In the genomic region with DNA sequence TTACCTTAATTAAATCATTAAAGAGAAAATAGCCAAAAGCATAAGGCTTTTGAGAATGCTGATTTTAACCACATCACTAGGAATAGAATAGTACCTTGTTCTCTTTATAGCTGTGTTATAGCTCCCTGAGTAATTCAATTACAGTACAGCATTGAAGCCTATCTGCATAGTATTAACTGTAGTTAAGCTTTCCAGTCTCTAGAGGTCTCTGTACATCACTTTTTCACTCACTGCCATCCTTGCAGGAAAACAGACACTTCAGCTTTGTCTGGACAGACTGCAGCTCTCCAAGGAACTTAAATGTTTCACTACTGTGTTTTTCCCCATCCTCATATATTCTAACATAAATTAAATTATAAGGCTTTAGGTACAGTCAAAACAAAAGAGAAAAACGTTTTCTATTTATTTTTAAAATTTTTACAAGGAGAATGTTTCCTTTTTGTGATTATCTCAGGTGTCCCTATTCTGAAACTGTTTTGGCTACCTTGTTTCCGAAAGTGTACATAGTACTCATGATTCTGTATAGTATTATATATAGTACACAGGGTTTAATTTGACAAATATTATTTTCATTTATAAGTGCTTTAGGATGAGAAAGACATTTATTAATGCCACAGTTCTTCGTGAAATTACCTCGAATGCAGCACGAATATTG, we compare ENCODE assay signal across 8 cellular contexts.
DNase-seq lines count a peak whose midpoint lies in the region; ATAC-seq and TF ChIP-seq lines count a peak whose summit lies in the region.

No MANE protein-coding gene starts in this region.

- TF ChIP-seq POLR2A in right lobe of liver (IDR thresholded peaks at IDR 0.05) (no peak), uterus (IDR thresholded peaks at IDR 0.05) (no peak)

- TF ChIP-seq CTCF in right lobe of liver (IDR thresholded peaks at IDR 0.05) (peak; percentile 43 to 55 (median 51)), uterus (IDR thresholded peaks at IDR 0.05) (peak; percentile 55 to 81 (median 64))

- H3K27ac ChIP-seq in right lobe of liver (no peak overlapping the region), uterus (no peak overlapping the region)

- peak; percentile 59 for ATAC-seq in GM19468 (IDR thresholded peaks at IDR 0.05; ENCODE audit: extremely low read depth, unreplicated experiment)
- ATAC-seq in HG03558 (IDR thresholded peaks at IDR 0.05; ENCODE audit: extremely low read depth, unreplicated experiment) = peak; percentile 84
- peak; percentile 82 to 84 (median 82) for ATAC-seq in right lobe of liver

- H3K36me3 ChIP-seq in right lobe of liver = no peaks in the 10 kb centered on the region
- no peaks in the 10 kb centered on the region for H3K36me3 ChIP-seq in uterus

- H3K4me3 ChIP-seq in right lobe of liver (peak overlapping the region in 1 of 3 donors; percentile 16), uterus (peak overlapping the region; percentile 11 to 12)

- H3K4me1 ChIP-seq in right lobe of liver = no peaks in the 10 kb centered on the region
- no peaks in the 10 kb centered on the region for H3K4me1 ChIP-seq in uterus

- intact Hi-C loops in right lobe of liver (cut with DNase I) (no loop called here), uterus (cut with DNase I; ENCODE audit: low total_unique reads) (no loop called here)

- no peaks in the 10 kb centered on the region for H3K27me3 ChIP-seq in right lobe of liver
- H3K27me3 ChIP-seq in uterus = no peaks in the 10 kb centered on the region

- DNase-seq in Caki2 (ENCODE audit: low read depth) (peak; percentile 48), NCI-H69 (lab: John Stamatoyannopoulos, UW) (peak; percentile 77), cerebellar cortex (ENCODE audit: low spot score) (peak; percentile 42), right lobe of liver (no peak), uterus (peak in 1 of 2 donors; percentile 16)
- DNase-seq in activated effector memory CD4-positive, alpha-beta T cell treated with Interleukin-2 at 50 U/mL for 16 hours = no peak

- 17% methylated on average over 5 of the region's 5 CpGs for WGBS in right lobe of liver (ENCODE audit: insufficient coverage, low coverage, low lambda C conversion rate, missing lambda C conversion rate)

- no peaks in the 10 kb centered on the region for H3K9me3 ChIP-seq in right lobe of liver
- no peaks in the 10 kb centered on the region for H3K9me3 ChIP-seq in uterus

- in situ Hi-C loops in Caki2 (cut with HindIII; ENCODE audit: low pct_unique_long_range_greater_than_20kb, low sequenced_read_pairs) = no loop called here

Comparison
In these comparisons a context has a peak if more than half of its experiments do, and no peak if none do; other contexts are left out.
1. DNase-seq: peak in Caki2 (single experiment), NCI-H69 (single experiment) and cerebellar cortex (single experiment); none in right lobe of liver (0 of 3) and activated effector memory CD4-positive, alpha-beta T cell treated with Interleukin-2 at 50 U/mL for 16 hours (single experiment).
2. Peak in every context shown above with its lines, with median percentiles within 50 percentile points of each other: ATAC-seq.